In genomic region chr20:48394415-48395081, GRCh38 we compare ENCODE assay signal across 1 cellular context.
TF ChIP-seq lines count a peak whose summit lies in the region.

No MANE protein-coding gene starts in this region.

TF ChIP-seq in HepG2, 621 proteins besides CTCF, POLR2A, EP300 and RAD21 (continued from another document and continues in another):
- TF ChIP-seq ZXDC (CRISPR knock-in tag; IDR thresholded peaks at IDR 0.05): no peak; the same call in 1 of the 2 replicates
- TF ChIP-seq, protein P1, sequence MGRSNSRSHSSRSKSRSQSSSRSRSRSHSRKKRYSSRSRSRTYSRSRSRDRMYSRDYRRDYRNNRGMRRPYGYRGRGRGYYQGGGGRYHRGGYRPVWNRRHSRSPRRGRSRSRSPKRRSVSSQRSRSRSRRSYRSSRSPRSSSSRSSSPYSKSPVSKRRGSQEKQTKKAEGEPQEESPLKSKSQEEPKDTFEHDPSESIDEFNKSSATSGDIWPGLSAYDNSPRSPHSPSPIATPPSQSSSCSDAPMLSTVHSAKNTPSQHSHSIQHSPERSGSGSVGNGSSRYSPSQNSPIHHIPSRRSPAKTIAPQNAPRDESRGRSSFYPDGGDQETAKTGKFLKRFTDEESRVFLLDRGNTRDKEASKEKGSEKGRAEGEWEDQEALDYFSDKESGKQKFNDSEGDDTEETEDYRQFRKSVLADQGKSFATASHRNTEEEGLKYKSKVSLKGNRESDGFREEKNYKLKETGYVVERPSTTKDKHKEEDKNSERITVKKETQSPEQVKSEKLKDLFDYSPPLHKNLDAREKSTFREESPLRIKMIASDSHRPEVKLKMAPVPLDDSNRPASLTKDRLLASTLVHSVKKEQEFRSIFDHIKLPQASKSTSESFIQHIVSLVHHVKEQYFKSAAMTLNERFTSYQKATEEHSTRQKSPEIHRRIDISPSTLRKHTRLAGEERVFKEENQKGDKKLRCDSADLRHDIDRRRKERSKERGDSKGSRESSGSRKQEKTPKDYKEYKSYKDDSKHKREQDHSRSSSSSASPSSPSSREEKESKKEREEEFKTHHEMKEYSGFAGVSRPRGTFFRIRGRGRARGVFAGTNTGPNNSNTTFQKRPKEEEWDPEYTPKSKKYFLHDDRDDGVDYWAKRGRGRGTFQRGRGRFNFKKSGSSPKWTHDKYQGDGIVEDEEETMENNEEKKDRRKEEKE (IDR thresholded peaks at IDR 0.05): no peak
- TF ChIP-seq, protein P2, sequence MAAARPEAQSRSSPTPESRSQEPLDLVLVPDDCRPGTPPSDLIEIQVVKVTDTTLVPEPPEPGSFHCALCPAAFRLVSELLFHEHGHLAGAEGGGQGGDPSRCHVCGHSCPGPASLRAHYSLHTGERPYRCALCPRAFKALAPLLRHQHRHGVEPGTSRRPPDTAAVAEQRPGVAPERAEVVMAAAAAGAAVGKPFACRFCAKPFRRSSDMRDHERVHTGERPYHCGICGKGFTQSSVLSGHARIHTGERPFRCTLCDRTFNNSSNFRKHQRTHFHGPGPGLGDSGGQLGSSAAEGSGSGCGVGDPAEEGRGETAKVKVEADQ (CRISPR knock-in tag; IDR thresholded peaks at IDR 0.05; ENCODE audit: borderline replicate concordance): no peak
- peak; percentile 70; the same call in 1 of the 2 replicates for TF ChIP-seq ZNF792 (CRISPR knock-in tag; IDR thresholded peaks at IDR 0.05)
- no peak for TF ChIP-seq MTA3 (CRISPR knock-in tag; IDR thresholded peaks at IDR 0.05)
- TF ChIP-seq CHD2 (IDR thresholded peaks at IDR 0.05; ENCODE audit: low read depth, low read length): no peak
- no peak for TF ChIP-seq KLF11 (CRISPR knock-in tag; IDR thresholded peaks at IDR 0.05)
- TF ChIP-seq, protein P3, sequence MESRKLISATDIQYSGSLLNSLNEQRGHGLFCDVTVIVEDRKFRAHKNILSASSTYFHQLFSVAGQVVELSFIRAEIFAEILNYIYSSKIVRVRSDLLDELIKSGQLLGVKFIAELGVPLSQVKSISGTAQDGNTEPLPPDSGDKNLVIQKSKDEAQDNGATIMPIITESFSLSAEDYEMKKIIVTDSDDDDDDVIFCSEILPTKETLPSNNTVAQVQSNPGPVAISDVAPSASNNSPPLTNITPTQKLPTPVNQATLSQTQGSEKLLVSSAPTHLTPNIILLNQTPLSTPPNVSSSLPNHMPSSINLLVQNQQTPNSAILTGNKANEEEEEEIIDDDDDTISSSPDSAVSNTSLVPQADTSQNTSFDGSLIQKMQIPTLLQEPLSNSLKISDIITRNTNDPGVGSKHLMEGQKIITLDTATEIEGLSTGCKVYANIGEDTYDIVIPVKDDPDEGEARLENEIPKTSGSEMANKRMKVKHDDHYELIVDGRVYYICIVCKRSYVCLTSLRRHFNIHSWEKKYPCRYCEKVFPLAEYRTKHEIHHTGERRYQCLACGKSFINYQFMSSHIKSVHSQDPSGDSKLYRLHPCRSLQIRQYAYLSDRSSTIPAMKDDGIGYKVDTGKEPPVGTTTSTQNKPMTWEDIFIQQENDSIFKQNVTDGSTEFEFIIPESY (CRISPR knock-in tag; IDR thresholded peaks at IDR 0.05): peak; percentile 34; the same call in 1 of the 2 replicates
- TF ChIP-seq FOXM1 (CRISPR knock-in tag; IDR thresholded peaks at IDR 0.05): no peak
- no peak for TF ChIP-seq ZNF598 (CRISPR knock-in tag; IDR thresholded peaks at IDR 0.05; ENCODE audit: borderline replicate concordance)
- peak; percentile 97 for TF ChIP-seq ZMYM2 (CRISPR knock-in tag; IDR thresholded peaks at IDR 0.05)
- TF ChIP-seq TOE1 (CRISPR knock-in tag; IDR thresholded peaks at IDR 0.05): no peak
- TF ChIP-seq NR2F1 (CRISPR knock-in tag; IDR thresholded peaks at IDR 0.05): peak; percentile 98 to 99
- no peak for TF ChIP-seq ARID2 (CRISPR knock-in tag; IDR thresholded peaks at IDR 0.05; ENCODE audit: borderline replicate concordance)
- TF ChIP-seq ERF (CRISPR knock-in tag; IDR thresholded peaks at IDR 0.05): no peak; the same call in 1 of the 2 replicates
- peak; percentile 52; the same call in 1 of the 2 replicates for TF ChIP-seq CBX5 (CRISPR knock-in tag; IDR thresholded peaks at IDR 0.05; ENCODE audit: borderline replicate concordance)
- no peak for TF ChIP-seq SNAPC2 (CRISPR knock-in tag; IDR thresholded peaks at IDR 0.05)
- TF ChIP-seq, protein P4, sequence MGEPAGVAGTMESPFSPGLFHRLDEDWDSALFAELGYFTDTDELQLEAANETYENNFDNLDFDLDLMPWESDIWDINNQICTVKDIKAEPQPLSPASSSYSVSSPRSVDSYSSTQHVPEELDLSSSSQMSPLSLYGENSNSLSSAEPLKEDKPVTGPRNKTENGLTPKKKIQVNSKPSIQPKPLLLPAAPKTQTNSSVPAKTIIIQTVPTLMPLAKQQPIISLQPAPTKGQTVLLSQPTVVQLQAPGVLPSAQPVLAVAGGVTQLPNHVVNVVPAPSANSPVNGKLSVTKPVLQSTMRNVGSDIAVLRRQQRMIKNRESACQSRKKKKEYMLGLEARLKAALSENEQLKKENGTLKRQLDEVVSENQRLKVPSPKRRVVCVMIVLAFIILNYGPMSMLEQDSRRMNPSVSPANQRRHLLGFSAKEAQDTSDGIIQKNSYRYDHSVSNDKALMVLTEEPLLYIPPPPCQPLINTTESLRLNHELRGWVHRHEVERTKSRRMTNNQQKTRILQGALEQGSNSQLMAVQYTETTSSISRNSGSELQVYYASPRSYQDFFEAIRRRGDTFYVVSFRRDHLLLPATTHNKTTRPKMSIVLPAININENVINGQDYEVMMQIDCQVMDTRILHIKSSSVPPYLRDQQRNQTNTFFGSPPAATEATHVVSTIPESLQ (CRISPR knock-in tag; conservative IDR thresholded peaks at IDR 0.05): no peak
- TF ChIP-seq GFI1 (CRISPR knock-in tag; IDR thresholded peaks at IDR 0.05; ENCODE audit: borderline replicate concordance): no peak
- TF ChIP-seq, protein P5, sequence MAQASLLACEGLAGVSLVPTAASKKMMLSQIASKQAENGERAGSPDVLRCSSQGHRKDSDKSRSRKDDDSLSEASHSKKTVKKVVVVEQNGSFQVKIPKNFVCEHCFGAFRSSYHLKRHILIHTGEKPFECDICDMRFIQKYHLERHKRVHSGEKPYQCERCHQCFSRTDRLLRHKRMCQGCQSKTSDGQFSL (CRISPR knock-in tag; IDR thresholded peaks at IDR 0.05): peak; percentile 78; the same call in 1 of the 2 replicates
- TF ChIP-seq IRX3 (CRISPR knock-in tag; IDR thresholded peaks at IDR 0.05; ENCODE audit: borderline replicate concordance, low read depth): no peak
- no peak for TF ChIP-seq ZFP36L2 (CRISPR knock-in tag; IDR thresholded peaks at IDR 0.05)
- no peak for TF ChIP-seq ZNF770 (CRISPR knock-in tag; IDR thresholded peaks at IDR 0.05)
- TF ChIP-seq ZNF34 (CRISPR knock-in tag; IDR thresholded peaks at IDR 0.05; ENCODE audit: borderline replicate concordance): no peak
- TF ChIP-seq ZNF496 (CRISPR knock-in tag; IDR thresholded peaks at IDR 0.05; ENCODE audit: insufficient replicate concordance): no peak
- no peak for TF ChIP-seq ELK4 (CRISPR knock-in tag; IDR thresholded peaks at IDR 0.05; ENCODE audit: borderline replicate concordance)
- TF ChIP-seq SAFB2 (CRISPR knock-in tag; IDR thresholded peaks at IDR 0.05; ENCODE audit: borderline replicate concordance, low read depth): no peak
- no peak; the same call in 1 of the 2 replicates for TF ChIP-seq ZMAT3 (CRISPR knock-in tag; conservative IDR thresholded peaks at IDR 0.05)
- TF ChIP-seq ONECUT2 (CRISPR knock-in tag; IDR thresholded peaks at IDR 0.05): no peak
- no peak for TF ChIP-seq NFATC3 (CRISPR knock-in tag; IDR thresholded peaks at IDR 0.05)
- no peak; the same call in 1 of the 2 replicates for TF ChIP-seq KLF13 (CRISPR knock-in tag; IDR thresholded peaks at IDR 0.05)
- TF ChIP-seq ZBTB37 (CRISPR knock-in tag; IDR thresholded peaks at IDR 0.05): 0 out of 2 replicates have a peak, but pooled peaks have one; percentile 42
